In the genomic region with DNA sequence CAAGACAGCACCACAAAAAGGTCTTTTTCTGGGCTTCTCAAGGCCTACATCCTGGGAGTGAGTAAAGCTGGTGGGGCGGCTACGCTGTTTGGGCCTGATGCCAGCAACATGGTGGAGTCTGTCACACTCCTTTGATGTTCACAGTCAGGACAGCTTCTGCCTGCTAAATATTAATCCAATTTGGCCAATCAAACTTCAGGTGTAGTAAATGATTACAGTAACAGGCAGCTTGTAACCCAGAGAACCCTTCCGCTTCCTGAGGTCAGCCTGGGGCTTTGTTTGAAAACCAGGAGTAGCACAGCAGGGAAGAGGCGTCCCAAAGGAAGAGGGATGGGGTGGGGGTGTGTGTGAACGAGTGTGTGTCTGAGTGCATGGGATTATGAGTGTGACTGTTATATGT, we compare ENCODE assay signal across 23 cellular contexts.
DNase-seq lines count a peak whose midpoint lies in the region; ATAC-seq and TF ChIP-seq lines count a peak whose summit lies in the region.
"Had no signal": no experiment of that assay in that cellular context is flagged by ENCODE, and none has a peak within 500 bp of the region (broad histone marks: within the 10 kb centered on the region; RNA-seq: fewer than 3 reads in every experiment).

No MANE protein-coding gene starts in this region.

- H3K27me3 Mint-ChIP-seq in T-cell = peaks cover 0 to 1% of the 10 kb centered on the region in 2 donors
- H3K27me3 Mint-ChIP-seq: activated CD8-positive, alpha-beta T cell treated with anti-CD3 and anti-CD28 coated beads for 36 hours; progenitor cell of endocrine pancreas had no signal

- no peak overlapping the region for H3K4me3 Mint-ChIP-seq in T-cell
- H3K4me3 Mint-ChIP-seq: activated CD8-positive, alpha-beta T cell treated with anti-CD3 and anti-CD28 coated beads for 36 hours; CD4-positive, alpha-beta memory T cell; HFFc6 had no signal

- no peaks in the 10 kb centered on the region for H3K4me1 ChIP-seq in mucosa of descending colon (ENCODE audit: low read depth)

- TF ChIP-seq CTCF in epithelial cell of proximal tubule (conservative IDR thresholded peaks at IDR 0.05; ENCODE audit: low read depth, low read length) = no peak
- TF ChIP-seq CTCF in mucosa of descending colon (IDR thresholded peaks at IDR 0.05) = no peak
- TF ChIP-seq CTCF in GM10248 (IDR thresholded peaks at IDR 0.05; ENCODE audit: control extremely low read depth, extremely low read depth, low read depth, missing control alignments) = no peak

- H3K4me3 ChIP-seq in epithelial cell of proximal tubule (ENCODE audit: low read depth, low read length) = peak overlapping the region; percentile 27
- H3K4me3 ChIP-seq in mucosa of descending colon = no peak overlapping the region
- H3K4me3 ChIP-seq: stomach had no signal

- no peaks in the 10 kb centered on the region for H3K9me3 ChIP-seq in mucosa of descending colon
- H3K9me3 ChIP-seq: stomach had no signal

- H3K9me3 Mint-ChIP-seq in T-cell = no peaks in the 10 kb centered on the region
- H3K9me3 Mint-ChIP-seq: activated CD8-positive, alpha-beta T cell treated with anti-CD3 and anti-CD28 coated beads for 36 hours; CD4-positive, alpha-beta memory T cell; HFFc6 had no signal

- H3K36me3 ChIP-seq in mucosa of descending colon (ENCODE audit: low read depth) = no peaks in the 10 kb centered on the region
- H3K36me3 ChIP-seq: stomach had no signal

- ATAC-seq in GM21423 (IDR thresholded peaks at IDR 0.05; ENCODE audit: unreplicated experiment) (peak; percentile 49), mucosa of descending colon (peak; percentile 87), GM18861 (IDR thresholded peaks at IDR 0.05; ENCODE audit: unreplicated experiment) (no peak), HG03280 (IDR thresholded peaks at IDR 0.05; ENCODE audit: unreplicated experiment) (no peak), T-cell (replicated peaks in 1 of 4) (no peak)
- ATAC-seq: activated CD8-positive, alpha-beta T cell treated with anti-CD3 and anti-CD28 coated beads for 36 hours; PC-3 had no signal

- no peak overlapping the region for H3K27ac Mint-ChIP-seq in T-cell
- H3K27ac Mint-ChIP-seq: activated CD8-positive, alpha-beta T cell treated with anti-CD3 and anti-CD28 coated beads for 36 hours; CD4-positive, alpha-beta memory T cell; HFFc6; progenitor cell of endocrine pancreas had no signal

- H3K36me3 Mint-ChIP-seq in T-cell = no peaks in the 10 kb centered on the region
- H3K36me3 Mint-ChIP-seq: CD4-positive, alpha-beta memory T cell had no signal

- no peaks in the 10 kb centered on the region for H3K4me1 Mint-ChIP-seq in T-cell
- H3K4me1 Mint-ChIP-seq: CD4-positive, alpha-beta memory T cell had no signal

- CTCF ChIA-PET in GM10248 (lab: Yijun Ruan, JAX) = no interaction called here
- CTCF ChIA-PET in T-cell (lab: Charles Lee) = no interaction called here

- POLR2A ChIA-PET in GM10248 (lab: Yijun Ruan, JAX) (no interaction called here), T-cell (lab: Charles Lee) (no interaction called here)

- intact Hi-C loops in mucosa of descending colon (cut with DNase I, micrococcal nuclease) = no loop called here

- DNase-seq in HT-29 (ENCODE audit: low spot score) (peak; percentile 83), epithelial cell of proximal tubule (ENCODE audit: low read depth) (peak; percentile 77), mucosa of descending colon (peak; percentile 38 to 58 (median 46)), GM10248 (ENCODE audit: extremely low spot score) (no peak), T-cell (no peak)
- DNase-seq: activated CD4-positive, CD25-positive, alpha-beta regulatory T cell treated with anti-CD3 and anti-CD28 coated beads, Interleukin-2, amount 50 U/mL, for 72 hours; activated CD8-positive, alpha-beta T cell treated with anti-CD3 and anti-CD28 coated beads for 36 hours; activated gamma-delta T cell; activated T-cell treated with anti-CD3 and anti-CD28 coated beads for 4 hours; CD4-positive, alpha-beta memory T cell; effector CD4-positive, alpha-beta T cell; HFFc6; mammary epithelial cell; NCI-H526 treated with DMSO at 0.1 percent for 48 hours; PC-3; SIG-M5; stimulated activated CD8-positive, alpha-beta memory T cell treated with anti-CD3 and anti-CD28 coated beads, Interleukin-4, amount 100 ng/mL, for 48 hours; stomach; trophoblast cell had no signal

Comparison
In these comparisons a context has a peak if more than half of its experiments do, and no peak if none do; other contexts are left out.
1. ATAC-seq: peak in GM21423 (single experiment) and mucosa of descending colon (single experiment); none in GM18861 (single experiment), HG03280 (single experiment) and T-cell (0 of 4).
2. DNase-seq: peak in HT-29 (single experiment), epithelial cell of proximal tubule (single experiment) and mucosa of descending colon (3 of 3); none in GM10248 (single experiment) and T-cell (0 of 34).